ENCODE assay signal across 31 cellular contexts in genomic region chr11:107427569-107428180, GRCh38. TPM values are rescaled to one million over a fixed set of nuclear protein-coding genes. Genes with fewer than 3 reads are reported as not detected.
A peak's percentile ranks its signal among the peaks of the same experiment; 100 is the strongest.
DNase-seq lines count a peak whose midpoint lies in the region; ATAC-seq, FAIRE-seq and TF ChIP-seq lines count a peak whose summit lies in the region.
"Had no signal": no experiment of that assay in that cellular context is flagged by ENCODE, and none has a peak within 500 bp of the region (broad histone marks: within the 10 kb centered on the region; RNA-seq: fewer than 3 reads in every experiment).

No MANE protein-coding gene starts in this region.

- H3K36me3 Mint-ChIP-seq in T-helper 17 cell (ENCODE audit: low read depth) = peaks cover 13% of the 10 kb centered on the region
- H3K36me3 Mint-ChIP-seq in Caco-2 (ENCODE audit: insufficient read depth, unreplicated experiment) = peaks cover 18% of the 10 kb centered on the region

- no peaks in the 10 kb centered on the region for H4K20me1 ChIP-seq in endothelial cell of umbilical vein (replicated peaks; ENCODE audit: control insufficient read depth, extremely low read depth, insufficient read depth, low read length)
- H4K20me1 ChIP-seq: BLaER1 treated with 17β-estradiol and CSF1 and Interleukin-3, amounts not matched to agents 10 nM and 100 nM had no signal

- TF ChIP-seq CTCF in AG10803 (conservative IDR thresholded peaks at IDR 0.05; ENCODE audit: low read length) (no peak), endothelial cell of umbilical vein (IDR thresholded peaks at IDR 0.05; ENCODE audit: extremely low read depth in 1 of 2, insufficient read depth in 1 of 2, low read depth in 1 of 2, low read length in 2 of 2) (no peak), Caco-2 (IDR thresholded peaks at IDR 0.05; ENCODE audit: insufficient read depth in 1 of 2, low read depth in 1 of 2, low read length in 1 of 2, severe bottlenecking in 1 of 2, unreplicated experiment in 1 of 2) (no peak)

- peak; percentile 8 for DNase-seq in AG10803 (ENCODE audit: low read depth)
- DNase-seq in KBM-7 = peak; percentile 11
- DNase-seq in T-helper 17 cell = no peak
- peak; percentile 32 for DNase-seq in endothelial cell of umbilical vein (ENCODE audit: low read depth, low spot score)
- no peak for DNase-seq in putamen (ENCODE audit: low spot score)
- no peak for DNase-seq in NK-92 treated with Interleukin-12 subunit alpha and Interleukin-12 subunit beta, amount 100 ng/mL, for 24 hours (lab: John Stamatoyannopoulos, UW)
- no peak for DNase-seq in Caco-2
- DNase-seq: activated CD4-positive, alpha-beta T cell treated with anti-CD3 and anti-CD28 coated beads, Interleukin-2, amount 50 U/mL, for 48 hours; activated CD8-positive, alpha-beta memory T cell treated with anti-CD3 and anti-CD28 coated beads, Interleukin-2, amount 50 U/mL, for 4 hours; activated naive CD4-positive, alpha-beta T cell treated with anti-CD3 and anti-CD28 coated beads, Interleukin-2, amount 50 U/mL, for 16 hours; amygdala; effector CD8-positive, alpha-beta T cell; foreskin keratinocyte; heart left ventricle; mesenchymal stem cell; MM.1S; NCI-H1436 treated with DMSO at 0.1 percent for 48 hours; PC-3; stimulated activated CD4-positive, alpha-beta T cell treated with anti-CD3 and anti-CD28 coated beads, Interleukin-4, amount 100 ng/mL, for 4 hours; substantia nigra; T-helper 9 cell; upper lobe of right lung had no signal

- peaks cover 2% of the 10 kb centered on the region for H3K4me1 Mint-ChIP-seq in T-helper 17 cell
- H3K4me1 Mint-ChIP-seq in Caco-2 (ENCODE audit: low read depth, unreplicated experiment) = no peaks in the 10 kb centered on the region

- dilution Hi-C loops in endothelial cell of umbilical vein (cut with MboI; ENCODE audit: extremely low pct_ligation_motif_present, low sequenced_read_pairs) = no loop called here

- H3K9me3 ChIP-seq in T-helper 17 cell (ENCODE audit: control insufficient read depth, low read length, poor library complexity, severe bottlenecking) (no peaks in the 10 kb centered on the region), endothelial cell of umbilical vein (replicated peaks; ENCODE audit: control insufficient read depth, insufficient read depth, low read length) (no peaks in the 10 kb centered on the region), Caco-2 (no peaks in the 10 kb centered on the region)
- H3K9me3 ChIP-seq: BLaER1 treated with 17β-estradiol and CSF1 and Interleukin-3, amounts not matched to agents 10 nM and 100 nM; heart left ventricle; upper lobe of right lung had no signal

- H3K36me3 ChIP-seq in endothelial cell of umbilical vein (ENCODE audit: control insufficient read depth in 2 of 2, extremely low read depth in 1 of 2, insufficient read depth in 2 of 2, low read length in 2 of 2) (no peaks in the 10 kb centered on the region), Caco-2 (ENCODE audit: control insufficient read depth, insufficient read depth, low read length) (no peaks in the 10 kb centered on the region)

- no peak for ATAC-seq in T-helper 17 cell
- ATAC-seq in HG03025 (IDR thresholded peaks at IDR 0.05; ENCODE audit: low FRiP score, unreplicated experiment) = no peak
- ATAC-seq: foreskin keratinocyte; HCT116; heart left ventricle; PC-3; sciatic nerve; stimulated activated memory B cell treated with anti-CD40 and anti-IgM and Interleukin-4, amounts not matched to agents 10 μg/mL and 1 μg/mL and 100 μg/mL, for 72 hours; upper lobe of right lung had no signal

- no peaks in the 10 kb centered on the region for H3K79me2 ChIP-seq in endothelial cell of umbilical vein (ENCODE audit: control insufficient read depth, insufficient read depth, low read length)

- H3K4me3 Mint-ChIP-seq in T-helper 17 cell (no peak overlapping the region), Caco-2 (ENCODE audit: unreplicated experiment) (no peak overlapping the region)
- H3K4me3 Mint-ChIP-seq: stimulated activated memory B cell treated with anti-CD40 and anti-IgM and Interleukin-4, amounts not matched to agents 10 μg/mL and 1 μg/mL and 100 μg/mL, for 72 hours had no signal

- no TSS peak for BruUV-seq in endothelial cell of umbilical vein (replicated peaks; lab: Mats Ljungman, UMichigan)
- no TSS peak for BruUV-seq in Caco-2 (replicated peaks; lab: Mats Ljungman, UMichigan)

- no peak for TF ChIP-seq POLR2A in endothelial cell of umbilical vein (IDR thresholded peaks at IDR 0.05; ENCODE audit: low read depth, low read length)

- H2AFZ ChIP-seq in endothelial cell of umbilical vein (ENCODE audit: low read depth, low read length) = no peak overlapping the region

- no peak overlapping the region for H3K27ac ChIP-seq in endothelial cell of umbilical vein (ENCODE audit: insufficient read depth, low read depth, low read length)
- H3K27ac ChIP-seq: BLaER1 treated with 17β-estradiol and CSF1 and Interleukin-3, amounts not matched to agents 10 nM and 100 nM; foreskin keratinocyte; heart left ventricle; KMS-11; upper lobe of right lung had no signal

- POLR2A ChIA-PET in endothelial cell of umbilical vein (lab: Charles Lee) (no interaction called here), Caco-2 (lab: Charles Lee) (no interaction called here)

- no peaks in the 10 kb centered on the region for H3K27me3 ChIP-seq in endothelial cell of umbilical vein (ENCODE audit: control insufficient read depth in 2 of 2, insufficient read depth in 2 of 2, low read length in 2 of 2)
- H3K27me3 ChIP-seq in Caco-2 (replicated peaks; ENCODE audit: control insufficient read depth, insufficient read depth, low read length) = no peaks in the 10 kb centered on the region
- H3K27me3 ChIP-seq: BLaER1 treated with 17β-estradiol and CSF1 and Interleukin-3, amounts not matched to agents 10 nM and 100 nM; foreskin keratinocyte; heart left ventricle; upper lobe of right lung had no signal

- CTCF ChIA-PET in endothelial cell of umbilical vein (lab: Charles Lee) (interaction anchor here (1.1 kb wide), 1 partner anchor 9 kb away, joined by 4 read pairs; no protein-coding TSS in a partner anchor), Caco-2 (lab: Charles Lee) (no interaction called here)

- no peak overlapping the region for H3K4me3 ChIP-seq in AG10803 (ENCODE audit: low read length)
- H3K4me3 ChIP-seq in endothelial cell of umbilical vein (replicated peaks in 1 of 3; ENCODE audit: insufficient read depth in 1 of 3, low read depth in 1 of 3, low read length in 3 of 3) = no peak overlapping the region
- H3K4me3 ChIP-seq in Caco-2 (ENCODE audit: low read depth, low read length) = no peak overlapping the region
- H3K4me3 ChIP-seq: BLaER1 treated with 17β-estradiol and CSF1 and Interleukin-3, amounts not matched to agents 10 nM and 100 nM; heart left ventricle; upper lobe of right lung had no signal

- H3K4me1 ChIP-seq in endothelial cell of umbilical vein (ENCODE audit: control insufficient read depth, extremely low read depth, insufficient read depth, low read length) = no peaks in the 10 kb centered on the region
- no peaks in the 10 kb centered on the region for H3K4me1 ChIP-seq in Caco-2
- H3K4me1 ChIP-seq: BLaER1 treated with 17β-estradiol and CSF1 and Interleukin-3, amounts not matched to agents 10 nM and 100 nM; foreskin keratinocyte; heart left ventricle; upper lobe of right lung had no signal

- in situ Hi-C loops in KBM-7 (cut with MboI; ENCODE audit: low pct_unique_long_range_greater_than_20kb, low sequenced_read_pairs) = no loop called here

- H3K9ac ChIP-seq in endothelial cell of umbilical vein (replicated peaks; ENCODE audit: extremely low read depth, insufficient read depth, low read length) = no peak overlapping the region
- H3K9ac ChIP-seq: BLaER1 treated with 17β-estradiol and CSF1 and Interleukin-3, amounts not matched to agents 10 nM and 100 nM; KMS-11 had no signal

- no peaks in the 10 kb centered on the region for H3K9me3 Mint-ChIP-seq in Caco-2 (ENCODE audit: unreplicated experiment)
- H3K9me3 Mint-ChIP-seq: stimulated activated memory B cell treated with anti-CD40 and anti-IgM and Interleukin-4, amounts not matched to agents 10 μg/mL and 1 μg/mL and 100 μg/mL, for 72 hours had no signal

- H3K27ac Mint-ChIP-seq in T-helper 17 cell = peak overlapping the region; percentile 27
- H3K27ac Mint-ChIP-seq in Caco-2 (ENCODE audit: unreplicated experiment) = no peak overlapping the region
- H3K27ac Mint-ChIP-seq: stimulated activated memory B cell treated with anti-CD40 and anti-IgM and Interleukin-4, amounts not matched to agents 10 μg/mL and 1 μg/mL and 100 μg/mL, for 72 hours had no signal

- H3K9me1 ChIP-seq in endothelial cell of umbilical vein (replicated peaks; ENCODE audit: control insufficient read depth, extremely low read depth, insufficient read depth, low read length) = no peaks in the 10 kb centered on the region

- FAIRE-seq in endothelial cell of umbilical vein (lab: Jason Lieb, UNC) = no peak
- FAIRE-seq: bronchial epithelial cell, colon, HTR-8/SVneo had no signal

- H3K4me2 ChIP-seq in endothelial cell of umbilical vein (ENCODE audit: insufficient read depth, low read length) = no peak overlapping the region
- H3K4me2 ChIP-seq: BLaER1 treated with 17β-estradiol and CSF1 and Interleukin-3, amounts not matched to agents 10 nM and 100 nM; KMS-11 had no signal

- intact Hi-C loops in endothelial cell of umbilical vein (cut with micrococcal nuclease) = no loop called here
- intact Hi-C loops in Caco-2 (cut with micrococcal nuclease; ENCODE audit: unreplicated experiment) = no loop called here

- H3K27me3 Mint-ChIP-seq in T-helper 17 cell = no peaks in the 10 kb centered on the region
- H3K27me3 Mint-ChIP-seq in Caco-2 (ENCODE audit: insufficient read depth, unreplicated experiment) = no peaks in the 10 kb centered on the region
- H3K27me3 Mint-ChIP-seq: stimulated activated memory B cell treated with anti-CD40 and anti-IgM and Interleukin-4, amounts not matched to agents 10 μg/mL and 1 μg/mL and 100 μg/mL, for 72 hours had no signal

TF ChIP-seq in endothelial cell of umbilical vein, 7 proteins besides CTCF, POLR2A, EP300 and RAD21 (continues in another document):
- TF ChIP-seq JUN (IDR thresholded peaks at IDR 0.05; ENCODE audit: borderline replicate concordance, insufficient read depth, insufficient read length, low read depth) (no peak), MYC (IDR thresholded peaks at IDR 0.05; ENCODE audit: low read depth, low read length) (no peak), GATA2 (IDR thresholded peaks at IDR 0.05; ENCODE audit: insufficient read depth, insufficient read length, low read depth, low read length) (no peak), EZH2 (IDR thresholded peaks at IDR 0.05; ENCODE audit: borderline replicate concordance, low read depth, low read length, severe bottlenecking) (no peak)

RNA-seq across cellular contexts. Expression of gene CWF19L2, which starts 29.9 kb away (rescaled TPM):
- total RNA-seq in T-helper 17 cell = 10 to 100 TPM; 22.4 to 24.2 TPM
- 11.8 and 12.0 TPM in 2 replicates for total RNA-seq in endothelial cell of umbilical vein
- polyA plus RNA-seq in endothelial cell of umbilical vein = 1.1 and 1.4 TPM in 2 replicates
- 2.2 TPM in 2 replicates for polyA plus RNA-seq in endothelial cell of umbilical vein (2011; cell fraction: cytosol; rRNA removed)
- polyA plus RNA-seq in endothelial cell of umbilical vein (2011; cell fraction: nucleus; rRNA removed) = 3.8 and 4.6 TPM in 2 replicates
- 6.9 and 9.7 TPM in 2 replicates for polyA plus RNA-seq in endothelial cell of umbilical vein (2012)
- 3.5 and 4.5 TPM in 2 replicates for polyA minus RNA-seq in endothelial cell of umbilical vein
- polyA minus RNA-seq in endothelial cell of umbilical vein (2011; cell fraction: cytosol; rRNA and poly(A)+ RNA removed) = 2.4 TPM
- 16.7 and 20.4 TPM in 2 replicates for polyA minus RNA-seq in endothelial cell of umbilical vein (2011; cell fraction: nucleus; rRNA and poly(A)+ RNA removed)
- 22.9 and 24.1 TPM in 2 replicates for total RNA-seq in Caco-2 (2022)

Comparison
In these comparisons a context has a peak if more than half of its experiments do, and no peak if none do; other contexts are left out.
1. DNase-seq: peak in AG10803 (single experiment), KBM-7 (single experiment) and endothelial cell of umbilical vein (single experiment); none in T-helper 17 cell (0 of 3), putamen (single experiment), NK-92 treated with Interleukin-12 subunit alpha and Interleukin-12 subunit beta, amount 100 ng/mL, for 24 hours (single experiment) and Caco-2 (0 of 2).